In genomic region chr20:23159256-23159922, GRCh38 we compare ENCODE assay signal across 12 cellular contexts.
DNase-seq lines count a peak whose midpoint lies in the region; ATAC-seq and TF ChIP-seq lines count a peak whose summit lies in the region.
"Had no signal": no experiment of that assay in that cellular context is flagged by ENCODE, and none has a peak within 500 bp of the region (broad histone marks: within the 10 kb centered on the region; RNA-seq: fewer than 3 reads in every experiment).

No MANE protein-coding gene starts in this region.

- H3K27me3 Mint-ChIP-seq in activated naive CD8-positive, alpha-beta T cell treated with anti-CD3 and anti-CD28 coated beads, Interleukin-2, amount 10 ng/mL, durations not matched to agents 7 days and 5 days, result peaks cover 15% of the 10 kb centered on the region
- H3K27me3 Mint-ChIP-seq in activated naive CD8-positive, alpha-beta T cell treated with anti-CD3 and anti-CD28 coated beads for 36 hours, result no peaks in the 10 kb centered on the region

- no peak for DNase-seq in activated naive CD8-positive, alpha-beta T cell treated with anti-CD3 and anti-CD28 coated beads, Interleukin-2, amount 10 ng/mL, durations not matched to agents 7 days and 5 days
- no peak for DNase-seq in activated naive CD8-positive, alpha-beta T cell treated with anti-CD3 and anti-CD28 coated beads for 36 hours
- DNase-seq in UCSD-AML1 (lab: John Stamatoyannopoulos, UW; ENCODE audit: unreplicated experiment) (peak; percentile 65), left colon (no peak), uterus (no peak), GM19240 (ENCODE audit: insufficient read length, low spot score) (no peak), NCI-H128 (lab: John Stamatoyannopoulos, UW; ENCODE audit: unreplicated experiment) (no peak)
- DNase-seq: activated CD4-positive, CD25-positive, alpha-beta regulatory T cell treated with anti-CD3 and anti-CD28 coated beads, Interleukin-2, amount 50 U/mL, for 72 hours; amygdala; NCI-H446 had no signal

- H3K4me3 Mint-ChIP-seq in activated naive CD8-positive, alpha-beta T cell treated with anti-CD3 and anti-CD28 coated beads, Interleukin-2, amount 10 ng/mL, durations not matched to agents 7 days and 5 days, result peak overlapping the region; percentile 39
- no peak overlapping the region for H3K4me3 Mint-ChIP-seq in activated naive CD8-positive, alpha-beta T cell treated with anti-CD3 and anti-CD28 coated beads for 36 hours

- no peak for TF ChIP-seq CTCF in uterus (IDR thresholded peaks at IDR 0.05)

- POLR2A ChIA-PET in activated naive CD8-positive, alpha-beta T cell treated with anti-CD3 and anti-CD28 coated beads, Interleukin-2, amount 10 ng/mL, durations not matched to agents 7 days and 5 days (lab: Charles Lee), result no interaction called here

- no peaks in the 10 kb centered on the region for H3K9me3 ChIP-seq in uterus

- H3K36me3 ChIP-seq in uterus, result no peaks in the 10 kb centered on the region

- H3K27ac ChIP-seq in uterus, result peak overlapping the region; percentile 18 to 41

- no peaks in the 10 kb centered on the region for H3K36me3 Mint-ChIP-seq in activated naive CD8-positive, alpha-beta T cell treated with anti-CD3 and anti-CD28 coated beads, Interleukin-2, amount 10 ng/mL, durations not matched to agents 7 days and 5 days
- H3K36me3 Mint-ChIP-seq in activated naive CD8-positive, alpha-beta T cell treated with anti-CD3 and anti-CD28 coated beads for 36 hours, result no peaks in the 10 kb centered on the region

- H3K27me3 ChIP-seq in uterus, result no peaks in the 10 kb centered on the region

- TF ChIP-seq POLR2A in uterus (IDR thresholded peaks at IDR 0.05), result no peak

- intact Hi-C loops in left colon (cut with DNase I, micrococcal nuclease), result no loop called here
- intact Hi-C loops in uterus (cut with DNase I; ENCODE audit: low total_unique reads), result no loop called here

- H3K4me1 ChIP-seq in uterus, result no peaks in the 10 kb centered on the region

- no peaks in the 10 kb centered on the region for H3K9me3 Mint-ChIP-seq in activated naive CD8-positive, alpha-beta T cell treated with anti-CD3 and anti-CD28 coated beads, Interleukin-2, amount 10 ng/mL, durations not matched to agents 7 days and 5 days
- H3K9me3 Mint-ChIP-seq in activated naive CD8-positive, alpha-beta T cell treated with anti-CD3 and anti-CD28 coated beads for 36 hours, result no peaks in the 10 kb centered on the region

- ATAC-seq in activated naive CD8-positive, alpha-beta T cell treated with anti-CD3 and anti-CD28 coated beads, Interleukin-2, amount 10 ng/mL, durations not matched to agents 7 days and 5 days (ENCODE audit: low read depth), result no peak
- peak; percentile 13 for ATAC-seq in left colon
- no peak for ATAC-seq in HG02884 (IDR thresholded peaks at IDR 0.05; ENCODE audit: unreplicated experiment)

- H3K4me3 ChIP-seq in uterus, result no peak overlapping the region
- H3K4me3 ChIP-seq: GM12878 had no signal

- H3K4me1 Mint-ChIP-seq in activated naive CD8-positive, alpha-beta T cell treated with anti-CD3 and anti-CD28 coated beads, Interleukin-2, amount 10 ng/mL, durations not matched to agents 7 days and 5 days, result peaks cover 19% of the 10 kb centered on the region
- peaks cover 6% of the 10 kb centered on the region for H3K4me1 Mint-ChIP-seq in activated naive CD8-positive, alpha-beta T cell treated with anti-CD3 and anti-CD28 coated beads for 36 hours

- H3K27ac Mint-ChIP-seq in activated naive CD8-positive, alpha-beta T cell treated with anti-CD3 and anti-CD28 coated beads, Interleukin-2, amount 10 ng/mL, durations not matched to agents 7 days and 5 days, result peak overlapping the region; percentile 48
- no peak overlapping the region for H3K27ac Mint-ChIP-seq in activated naive CD8-positive, alpha-beta T cell treated with anti-CD3 and anti-CD28 coated beads for 36 hours
